ENCODE assay signal across 1 cellular context in the genomic region with DNA sequence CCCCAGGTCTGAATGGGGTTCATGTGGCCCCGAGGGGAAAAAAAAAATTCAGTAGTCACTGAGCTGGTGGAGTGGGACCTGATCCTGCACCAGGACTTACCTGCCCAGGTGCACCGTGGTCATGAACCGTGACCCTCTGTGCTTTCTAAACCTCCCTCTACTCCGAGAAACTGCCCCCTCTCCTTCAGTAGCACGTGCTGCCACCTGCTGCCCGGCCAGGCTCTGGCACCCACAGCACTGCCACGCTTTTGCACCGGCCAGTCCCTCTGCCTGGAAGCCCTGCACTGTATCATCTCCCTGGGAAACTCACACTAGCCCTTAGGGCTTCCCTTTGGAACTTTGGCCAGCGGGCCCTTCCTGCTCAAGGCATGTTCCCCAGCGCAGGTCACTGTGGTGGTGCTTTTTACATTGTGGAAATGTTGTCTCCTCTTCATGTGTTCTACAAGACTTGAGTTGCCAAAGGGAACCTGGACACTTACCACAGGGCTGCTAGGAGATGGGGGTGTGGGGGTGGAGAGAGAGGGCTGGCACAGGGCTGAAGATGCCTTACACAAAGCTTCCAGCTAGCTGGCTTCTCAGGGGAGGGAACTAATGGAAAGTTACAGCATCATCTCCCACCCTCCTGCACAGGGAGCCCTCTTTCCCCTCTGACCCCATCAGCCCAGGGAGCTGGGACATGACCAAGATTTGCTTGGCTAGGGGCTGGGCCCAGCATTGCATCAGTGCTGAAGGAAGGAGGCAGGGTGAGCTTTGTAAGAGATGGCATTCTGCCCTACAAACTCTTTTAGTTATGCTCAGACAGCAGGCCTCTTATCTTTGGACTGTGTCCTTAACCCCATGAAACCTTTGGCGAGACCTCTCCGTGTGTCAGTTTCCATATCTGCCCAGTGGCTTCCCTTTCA.
TF ChIP-seq lines count a peak whose summit lies in the region.

No MANE protein-coding gene starts in this region.

TF ChIP-seq in H1, 55 proteins besides CTCF, POLR2A, EP300 and RAD21 (continued from another document):
- TF ChIP-seq, protein P1, sequence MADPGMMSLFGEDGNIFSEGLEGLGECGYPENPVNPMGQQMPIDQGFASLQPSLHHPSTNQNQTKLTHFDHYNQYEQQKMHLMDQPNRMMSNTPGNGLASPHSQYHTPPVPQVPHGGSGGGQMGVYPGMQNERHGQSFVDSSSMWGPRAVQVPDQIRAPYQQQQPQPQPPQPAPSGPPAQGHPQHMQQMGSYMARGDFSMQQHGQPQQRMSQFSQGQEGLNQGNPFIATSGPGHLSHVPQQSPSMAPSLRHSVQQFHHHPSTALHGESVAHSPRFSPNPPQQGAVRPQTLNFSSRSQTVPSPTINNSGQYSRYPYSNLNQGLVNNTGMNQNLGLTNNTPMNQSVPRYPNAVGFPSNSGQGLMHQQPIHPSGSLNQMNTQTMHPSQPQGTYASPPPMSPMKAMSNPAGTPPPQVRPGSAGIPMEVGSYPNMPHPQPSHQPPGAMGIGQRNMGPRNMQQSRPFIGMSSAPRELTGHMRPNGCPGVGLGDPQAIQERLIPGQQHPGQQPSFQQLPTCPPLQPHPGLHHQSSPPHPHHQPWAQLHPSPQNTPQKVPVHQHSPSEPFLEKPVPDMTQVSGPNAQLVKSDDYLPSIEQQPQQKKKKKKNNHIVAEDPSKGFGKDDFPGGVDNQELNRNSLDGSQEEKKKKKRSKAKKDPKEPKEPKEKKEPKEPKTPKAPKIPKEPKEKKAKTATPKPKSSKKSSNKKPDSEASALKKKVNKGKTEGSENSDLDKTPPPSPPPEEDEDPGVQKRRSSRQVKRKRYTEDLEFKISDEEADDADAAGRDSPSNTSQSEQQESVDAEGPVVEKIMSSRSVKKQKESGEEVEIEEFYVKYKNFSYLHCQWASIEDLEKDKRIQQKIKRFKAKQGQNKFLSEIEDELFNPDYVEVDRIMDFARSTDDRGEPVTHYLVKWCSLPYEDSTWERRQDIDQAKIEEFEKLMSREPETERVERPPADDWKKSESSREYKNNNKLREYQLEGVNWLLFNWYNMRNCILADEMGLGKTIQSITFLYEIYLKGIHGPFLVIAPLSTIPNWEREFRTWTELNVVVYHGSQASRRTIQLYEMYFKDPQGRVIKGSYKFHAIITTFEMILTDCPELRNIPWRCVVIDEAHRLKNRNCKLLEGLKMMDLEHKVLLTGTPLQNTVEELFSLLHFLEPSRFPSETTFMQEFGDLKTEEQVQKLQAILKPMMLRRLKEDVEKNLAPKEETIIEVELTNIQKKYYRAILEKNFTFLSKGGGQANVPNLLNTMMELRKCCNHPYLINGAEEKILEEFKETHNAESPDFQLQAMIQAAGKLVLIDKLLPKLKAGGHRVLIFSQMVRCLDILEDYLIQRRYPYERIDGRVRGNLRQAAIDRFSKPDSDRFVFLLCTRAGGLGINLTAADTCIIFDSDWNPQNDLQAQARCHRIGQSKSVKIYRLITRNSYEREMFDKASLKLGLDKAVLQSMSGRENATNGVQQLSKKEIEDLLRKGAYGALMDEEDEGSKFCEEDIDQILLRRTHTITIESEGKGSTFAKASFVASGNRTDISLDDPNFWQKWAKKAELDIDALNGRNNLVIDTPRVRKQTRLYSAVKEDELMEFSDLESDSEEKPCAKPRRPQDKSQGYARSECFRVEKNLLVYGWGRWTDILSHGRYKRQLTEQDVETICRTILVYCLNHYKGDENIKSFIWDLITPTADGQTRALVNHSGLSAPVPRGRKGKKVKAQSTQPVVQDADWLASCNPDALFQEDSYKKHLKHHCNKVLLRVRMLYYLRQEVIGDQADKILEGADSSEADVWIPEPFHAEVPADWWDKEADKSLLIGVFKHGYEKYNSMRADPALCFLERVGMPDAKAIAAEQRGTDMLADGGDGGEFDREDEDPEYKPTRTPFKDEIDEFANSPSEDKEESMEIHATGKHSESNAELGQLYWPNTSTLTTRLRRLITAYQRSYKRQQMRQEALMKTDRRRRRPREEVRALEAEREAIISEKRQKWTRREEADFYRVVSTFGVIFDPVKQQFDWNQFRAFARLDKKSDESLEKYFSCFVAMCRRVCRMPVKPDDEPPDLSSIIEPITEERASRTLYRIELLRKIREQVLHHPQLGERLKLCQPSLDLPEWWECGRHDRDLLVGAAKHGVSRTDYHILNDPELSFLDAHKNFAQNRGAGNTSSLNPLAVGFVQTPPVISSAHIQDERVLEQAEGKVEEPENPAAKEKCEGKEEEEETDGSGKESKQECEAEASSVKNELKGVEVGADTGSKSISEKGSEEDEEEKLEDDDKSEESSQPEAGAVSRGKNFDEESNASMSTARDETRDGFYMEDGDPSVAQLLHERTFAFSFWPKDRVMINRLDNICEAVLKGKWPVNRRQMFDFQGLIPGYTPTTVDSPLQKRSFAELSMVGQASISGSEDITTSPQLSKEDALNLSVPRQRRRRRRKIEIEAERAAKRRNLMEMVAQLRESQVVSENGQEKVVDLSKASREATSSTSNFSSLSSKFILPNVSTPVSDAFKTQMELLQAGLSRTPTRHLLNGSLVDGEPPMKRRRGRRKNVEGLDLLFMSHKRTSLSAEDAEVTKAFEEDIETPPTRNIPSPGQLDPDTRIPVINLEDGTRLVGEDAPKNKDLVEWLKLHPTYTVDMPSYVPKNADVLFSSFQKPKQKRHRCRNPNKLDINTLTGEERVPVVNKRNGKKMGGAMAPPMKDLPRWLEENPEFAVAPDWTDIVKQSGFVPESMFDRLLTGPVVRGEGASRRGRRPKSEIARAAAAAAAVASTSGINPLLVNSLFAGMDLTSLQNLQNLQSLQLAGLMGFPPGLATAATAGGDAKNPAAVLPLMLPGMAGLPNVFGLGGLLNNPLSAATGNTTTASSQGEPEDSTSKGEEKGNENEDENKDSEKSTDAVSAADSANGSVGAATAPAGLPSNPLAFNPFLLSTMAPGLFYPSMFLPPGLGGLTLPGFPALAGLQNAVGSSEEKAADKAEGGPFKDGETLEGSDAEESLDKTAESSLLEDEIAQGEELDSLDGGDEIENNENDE (IDR thresholded peaks at IDR 0.05; ENCODE audit: insufficient replicate concordance, low read length) = no peak
- no peak for TF ChIP-seq KDM5A (IDR thresholded peaks at IDR 0.05; ENCODE audit: low read length)
- TF ChIP-seq, protein P2, sequence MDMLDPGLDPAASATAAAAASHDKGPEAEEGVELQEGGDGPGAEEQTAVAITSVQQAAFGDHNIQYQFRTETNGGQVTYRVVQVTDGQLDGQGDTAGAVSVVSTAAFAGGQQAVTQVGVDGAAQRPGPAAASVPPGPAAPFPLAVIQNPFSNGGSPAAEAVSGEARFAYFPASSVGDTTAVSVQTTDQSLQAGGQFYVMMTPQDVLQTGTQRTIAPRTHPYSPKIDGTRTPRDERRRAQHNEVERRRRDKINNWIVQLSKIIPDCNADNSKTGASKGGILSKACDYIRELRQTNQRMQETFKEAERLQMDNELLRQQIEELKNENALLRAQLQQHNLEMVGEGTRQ (IDR thresholded peaks at IDR 0.05; ENCODE audit: low read length) = 0 out of 2 replicates have a peak, but pooled peaks have one; percentile 10
TF ChIP-seq in H1: peak in this region for 4.
